In the genomic region with DNA sequence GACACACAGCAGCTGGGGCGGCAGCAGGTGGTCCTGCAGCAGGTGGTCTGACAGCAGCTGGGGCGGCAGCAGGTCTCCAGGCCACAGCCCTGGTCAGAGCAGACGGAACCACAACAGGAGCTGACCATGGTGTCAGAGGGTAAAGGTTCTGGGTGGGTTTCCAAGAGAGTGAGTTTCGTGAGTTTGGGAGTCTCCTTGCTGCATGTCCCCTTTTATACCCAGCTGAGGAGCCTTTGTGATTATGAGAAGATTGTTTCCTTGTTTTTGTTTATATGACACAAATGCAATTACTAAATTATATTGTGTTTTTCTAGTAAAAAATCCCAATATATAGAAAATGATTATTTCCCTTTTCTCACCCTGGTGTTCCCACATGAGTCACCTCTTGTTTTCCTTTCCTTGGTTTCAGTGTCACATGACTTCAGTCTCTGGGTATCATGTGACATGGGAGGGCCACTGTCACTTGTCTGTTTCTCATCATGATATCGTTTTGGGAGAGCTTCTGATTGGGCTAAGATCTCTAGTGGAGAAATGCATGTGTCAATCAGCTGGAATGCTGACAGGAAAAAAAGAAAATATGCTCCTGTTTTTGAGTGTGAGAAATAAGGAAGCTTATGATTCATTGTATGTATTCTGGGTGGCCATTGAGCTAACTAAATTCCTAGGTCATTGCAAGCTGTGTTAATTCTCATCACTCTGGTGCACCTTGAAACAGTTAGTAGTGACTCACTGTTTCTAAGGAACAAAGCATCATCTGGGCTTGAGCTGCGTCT, we compare ENCODE assay signal across 14 cellular contexts. TPM values are rescaled to one million over a fixed set of nuclear protein-coding genes. Genes with fewer than 3 reads are reported as not detected.
DNase-seq lines count a peak whose midpoint lies in the region; TF ChIP-seq lines count a peak whose summit lies in the region.
"Had no signal": no experiment of that assay in that cellular context is flagged by ENCODE, and none has a peak within 500 bp of the region (broad histone marks: within the 10 kb centered on the region; RNA-seq: fewer than 3 reads in every experiment).

A gene (minus strand): TSS at position 185 of the 773 bp plus-strand sequence. CDS start 57 bp downstream, at position 128.

- H3K36me3 ChIP-seq in SJCRH30 (no peaks in the 10 kb centered on the region), smooth muscle cell (ENCODE audit: low read depth) (no peaks in the 10 kb centered on the region)

- H3K4me1 ChIP-seq in SJCRH30 (no peaks in the 10 kb centered on the region), smooth muscle cell (ENCODE audit: low read depth) (no peaks in the 10 kb centered on the region)

- no peak within 1 kb of the TSS for H3K4me3 ChIP-seq in SJCRH30
- H3K4me3 ChIP-seq in smooth muscle cell, result no peak within 1 kb of the TSS
- H3K4me3 ChIP-seq in coronary artery, result no peak within 1 kb of the TSS

- H3K79me2 ChIP-seq in smooth muscle cell (ENCODE audit: low read depth), result no peaks in the 10 kb centered on the region

- no peak for TF ChIP-seq CTCF in smooth muscle cell (IDR thresholded peaks at IDR 0.05; ENCODE audit: borderline replicate concordance, insufficient read depth, poor library complexity, severe bottlenecking)
- no peak for TF ChIP-seq CTCF in coronary artery (IDR thresholded peaks at IDR 0.05)

- H3K27me3 ChIP-seq in SJCRH30 (no peaks in the 10 kb centered on the region), smooth muscle cell (ENCODE audit: low read depth) (no peaks in the 10 kb centered on the region)

- H2AFZ ChIP-seq in smooth muscle cell (ENCODE audit: low read depth), result no peak within 1 kb of the TSS

- intact Hi-C loops in head of caudate nucleus (cut with DNase I), result no loop called here

- no peak within 1 kb of the TSS for H3K9ac ChIP-seq in smooth muscle cell (ENCODE audit: low read depth)

- 88% methylated on average over 6 of the region's 6 CpGs for WGBS in smooth muscle cell (ENCODE audit: low lambda C conversion rate)

- H3K27ac ChIP-seq in SJCRH30 (peak within 1 kb of the TSS; percentile 23; the same call in 1 of the 2 replicates), smooth muscle cell (ENCODE audit: low read depth) (peak within 1 kb of the TSS; percentile 25), coronary artery (no peak within 1 kb of the TSS)

- DNase-seq in HCEC 1CT (peak; percentile 90), SJCRH30 (peak in 1 of 2 experiments; percentile 11), fibroblast of peridontal ligament (ENCODE audit: extremely low read depth) (peak; percentile 76), smooth muscle cell (lab: John Stamatoyannopoulos, UW; ENCODE audit: unreplicated experiment) (no peak), head of caudate nucleus (no peak), coronary artery (ENCODE audit: low spot score) (no peak)
- DNase-seq in activated CD4-positive, alpha-beta T cell treated with anti-CD3 and anti-CD28 coated beads for 4 hours, result no peak
- DNase-seq: activated T-cell treated with anti-CD3 and anti-CD28 coated beads, Interleukin-2, amount 50 U/mL, for 1 hour; anterior cingulate cortex; effector CD8-positive, alpha-beta T cell; retina had no signal

- H4K20me1 ChIP-seq in smooth muscle cell (ENCODE audit: low read depth), result no peaks in the 10 kb centered on the region

- H3K9me3 ChIP-seq in SJCRH30 (replicated peaks) (peaks cover 11% of the 10 kb centered on the region), smooth muscle cell (replicated peaks; ENCODE audit: low read depth) (peaks cover 3% of the 10 kb centered on the region)

- no peak within 1 kb of the TSS for H3K4me2 ChIP-seq in smooth muscle cell

- H3F3A ChIP-seq in smooth muscle cell (ENCODE audit: low read depth), result no peaks in the 10 kb centered on the region

RNA-seq across cellular contexts. Expression of the gene that starts here (rescaled TPM):
- total RNA-seq in SJCRH30 (2014; rRNA removed; shearing (Covaris generic)), result not detected in 2 replicates
- total RNA-seq in smooth muscle cell, result not detected in 2 replicates
- not detected in 2 replicates for polyA plus RNA-seq in smooth muscle cell
- total RNA-seq: NCI-H460, SK-MEL-5 had no signal
- polyA plus RNA-seq: thymus had no signal

Comparison
In these comparisons a context has a peak if more than half of its experiments do, and no peak if none do; other contexts are left out.
1. DNase-seq: peak in HCEC 1CT (single experiment) and fibroblast of peridontal ligament (single experiment); none in smooth muscle cell (single experiment), activated CD4-positive, alpha-beta T cell treated with anti-CD3 and anti-CD28 coated beads for 4 hours (0 of 2), head of caudate nucleus (0 of 42) and coronary artery (single experiment).
2. H3K27ac ChIP-seq: peak in SJCRH30 (single experiment) and smooth muscle cell (single experiment); none in coronary artery (0 of 2).